ENCODE assay signal across 26 cellular contexts in genomic region chr14:89856871-89857345, GRCh38.
DNase-seq lines count a peak whose midpoint lies in the region; ATAC-seq and TF ChIP-seq lines count a peak whose summit lies in the region.
"Had no signal": no experiment of that assay in that cellular context is flagged by ENCODE, and none has a peak within 500 bp of the region (broad histone marks: within the 10 kb centered on the region; RNA-seq: fewer than 3 reads in every experiment).

No MANE protein-coding gene starts in this region.

- H3K27me3 ChIP-seq in foreskin keratinocyte (no peaks in the 10 kb centered on the region), breast epithelium (no peaks in the 10 kb centered on the region)
- H3K27me3 ChIP-seq: transverse colon had no signal

- H3K36me3 Mint-ChIP-seq in activated T-cell treated with anti-CD3 and anti-CD28 coated beads, Interleukin-2, amount 50 U/mL, for 4 hours (ENCODE audit: insufficient read depth): peaks cover under 1% of the 10 kb centered on the region
- H3K36me3 Mint-ChIP-seq: CD8-positive, alpha-beta T cell had no signal

- DNase-seq in AG08395 (ENCODE audit: low spot score) (peak; percentile 24), HuH-7 (ENCODE audit: low spot score) (peak; percentile 9), astrocyte of the spinal cord (ENCODE audit: low read depth, low spot score) (peak; percentile 52), foreskin keratinocyte (peak in 1 of 2 donors; percentile 24), breast epithelium (ENCODE audit: low spot score in 2 of 2) (no peak), NCI-H2196 (lab: John Stamatoyannopoulos, UW; ENCODE audit: unreplicated experiment) (no peak), NCI-H1048 (lab: John Stamatoyannopoulos, UW) (no peak)
- DNase-seq in activated T-cell treated with anti-CD3 and anti-CD28 coated beads, Interleukin-2, amount 50 U/mL, for 4 hours: no peak
- DNase-seq: activated B cell treated with CpG ODN at 0.5 μM for 24 hours; activated CD4-positive, alpha-beta memory T cell treated with anti-CD3 and anti-CD28 coated beads, Interleukin-2, amount 10 ng/mL, durations not matched to agents 7 days and 5 days; activated naive CD8-positive, alpha-beta T cell treated with anti-CD3 and anti-CD28 coated beads for 36 hours; activated T-cell treated with anti-CD3 and anti-CD28 coated beads, Interleukin-2, amount 50 U/mL, for 48 hours; CD8-positive, alpha-beta T cell; central memory CD4-positive, alpha-beta T cell; DND-41; effector CD4-positive, alpha-beta T cell; midbrain; NCI-H1092; NCI-H2029 treated with DMSO at 0.1 percent for 48 hours; NCI-H510A treated with DMSO at 0.1 percent for 48 hours; stimulated activated CD4-positive, alpha-beta T cell treated with anti-CD3 and anti-CD28 coated beads, Interleukin-15, amount 100 ng/mL, for 24 hours; stimulated activated naive B cell treated with anti-CD40 and anti-IgM and Interleukin-4, amounts not matched to agents 10 μg/mL and 1 μg/mL and 100 μg/mL, for 72 hours; T-helper 17 cell; transverse colon had no signal

- H3K4me1 ChIP-seq in foreskin keratinocyte (peaks cover 23% of the 10 kb centered on the region), breast epithelium (no peaks in the 10 kb centered on the region)

- H3K9me3 Mint-ChIP-seq in activated T-cell treated with anti-CD3 and anti-CD28 coated beads, Interleukin-2, amount 50 U/mL, for 4 hours: peaks cover 8% of the 10 kb centered on the region
- H3K9me3 Mint-ChIP-seq: activated CD4-positive, alpha-beta memory T cell treated with anti-CD3 and anti-CD28 coated beads, Interleukin-2, amount 10 ng/mL, durations not matched to agents 7 days and 5 days; neural crest cell; stimulated activated naive B cell treated with anti-CD40 and anti-IgM and Interleukin-4, amounts not matched to agents 10 μg/mL and 1 μg/mL and 100 μg/mL, for 72 hours had no signal

- no peaks in the 10 kb centered on the region for H3K27me3 Mint-ChIP-seq in activated T-cell treated with anti-CD3 and anti-CD28 coated beads, Interleukin-2, amount 50 U/mL, for 4 hours (ENCODE audit: low read depth)
- H3K27me3 Mint-ChIP-seq: activated B cell treated with CpG ODN at 0.5 μM for 24 hours; activated naive CD8-positive, alpha-beta T cell treated with anti-CD3 and anti-CD28 coated beads for 36 hours; stimulated activated naive B cell treated with anti-CD40 and anti-IgM and Interleukin-4, amounts not matched to agents 10 μg/mL and 1 μg/mL and 100 μg/mL, for 72 hours; T-helper 17 cell had no signal

- H3K4me3 ChIP-seq in astrocyte of the spinal cord (ENCODE audit: low read depth, low read length): no peak overlapping the region
- no peak overlapping the region for H3K4me3 ChIP-seq in breast epithelium
- H3K4me3 ChIP-seq: K562, transverse colon had no signal

- no peaks in the 10 kb centered on the region for H3K9me3 ChIP-seq in breast epithelium

- in situ Hi-C loops in astrocyte of the spinal cord (cut with HindIII; ENCODE audit: low sequenced_read_pairs): no loop called here

- H3K4me3 Mint-ChIP-seq in activated T-cell treated with anti-CD3 and anti-CD28 coated beads, Interleukin-2, amount 50 U/mL, for 4 hours: no peak overlapping the region
- H3K4me3 Mint-ChIP-seq: activated B cell treated with CpG ODN at 0.5 μM for 24 hours; activated CD4-positive, alpha-beta memory T cell treated with anti-CD3 and anti-CD28 coated beads, Interleukin-2, amount 10 ng/mL, durations not matched to agents 7 days and 5 days; activated naive CD8-positive, alpha-beta T cell treated with anti-CD3 and anti-CD28 coated beads for 36 hours; CD8-positive, alpha-beta T cell; neural crest cell; stimulated activated naive B cell treated with anti-CD40 and anti-IgM and Interleukin-4, amounts not matched to agents 10 μg/mL and 1 μg/mL and 100 μg/mL, for 72 hours; T-helper 17 cell had no signal

- no peak for TF ChIP-seq POLR2A in breast epithelium (IDR thresholded peaks at IDR 0.05)

- intact Hi-C loops in breast epithelium (cut with DNase I; ENCODE audit: low total_unique reads): no loop called here

- no peak for ATAC-seq in foreskin keratinocyte
- ATAC-seq in activated T-cell treated with anti-CD3 and anti-CD28 coated beads, Interleukin-2, amount 50 U/mL, for 4 hours: no peak
- ATAC-seq: CD8-positive, alpha-beta T cell; K562; stimulated activated naive B cell treated with anti-CD40 and anti-IgM and Interleukin-4, amounts not matched to agents 10 μg/mL and 1 μg/mL and 100 μg/mL, for 72 hours; T-helper 17 cell had no signal

- H3K4me1 Mint-ChIP-seq in activated T-cell treated with anti-CD3 and anti-CD28 coated beads, Interleukin-2, amount 50 U/mL, for 4 hours (ENCODE audit: low read depth): no peaks in the 10 kb centered on the region
- H3K4me1 Mint-ChIP-seq: activated B cell treated with CpG ODN at 0.5 μM for 24 hours; activated CD4-positive, alpha-beta memory T cell treated with anti-CD3 and anti-CD28 coated beads, Interleukin-2, amount 10 ng/mL, durations not matched to agents 7 days and 5 days; activated naive CD8-positive, alpha-beta T cell treated with anti-CD3 and anti-CD28 coated beads for 36 hours; neural crest cell; stimulated activated naive B cell treated with anti-CD40 and anti-IgM and Interleukin-4, amounts not matched to agents 10 μg/mL and 1 μg/mL and 100 μg/mL, for 72 hours had no signal

- no peaks in the 10 kb centered on the region for H3K36me3 ChIP-seq in breast epithelium
- H3K36me3 ChIP-seq: transverse colon had no signal

- H3K27ac ChIP-seq in foreskin keratinocyte: peak overlapping the region; percentile 59
- H3K27ac ChIP-seq in breast epithelium: no peak overlapping the region
- H3K27ac ChIP-seq: transverse colon had no signal

- TF ChIP-seq CTCF in astrocyte of the spinal cord (IDR thresholded peaks at IDR 0.05; ENCODE audit: low read depth, low read length) (no peak), foreskin keratinocyte (conservative IDR thresholded peaks at IDR 0.05) (no peak), breast epithelium (IDR thresholded peaks at IDR 0.05) (no peak)

Comparison
In these comparisons a context has a peak if more than half of its experiments do, and no peak if none do; other contexts are left out.
1. DNase-seq: peak in AG08395 (single experiment), HuH-7 (single experiment) and astrocyte of the spinal cord (single experiment); none in activated T-cell treated with anti-CD3 and anti-CD28 coated beads, Interleukin-2, amount 50 U/mL, for 4 hours (single experiment), breast epithelium (0 of 2), NCI-H2196 (single experiment) and NCI-H1048 (single experiment).